ENCODE assay signal across 1 cellular context in the genomic region with DNA sequence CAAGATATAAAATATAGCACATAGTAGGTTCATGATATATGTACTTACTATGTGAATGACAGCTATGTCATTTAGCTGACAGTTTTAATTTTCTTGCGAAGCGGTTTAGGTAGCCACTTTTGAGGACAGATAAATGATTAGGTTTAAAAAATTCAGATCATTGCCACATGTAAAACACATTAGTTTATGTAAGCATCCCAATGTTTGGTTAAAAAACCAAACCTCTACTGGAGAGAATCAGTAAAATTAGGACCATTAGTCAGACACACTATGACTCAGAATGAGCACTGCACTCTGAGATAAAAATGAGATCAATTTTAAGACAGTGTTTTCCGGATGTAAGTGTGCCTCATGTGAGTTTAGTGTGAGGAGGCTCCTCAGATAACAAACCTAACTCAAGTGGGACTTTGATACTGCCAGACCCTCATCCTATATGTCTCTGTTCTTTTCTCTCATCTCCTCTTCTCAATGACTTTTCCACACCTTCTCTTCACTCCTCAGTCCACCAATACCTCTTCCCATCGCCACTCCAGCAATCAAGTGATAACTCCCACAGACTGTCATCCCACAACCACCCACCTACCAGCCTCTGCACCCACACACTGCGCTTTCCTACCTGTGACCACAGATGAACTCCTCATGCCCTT.
TF ChIP-seq lines count a peak whose summit lies in the region.

No MANE protein-coding gene starts in this region.

TF ChIP-seq in SK-N-SH treated with all-trans-retinoic acid at 6 μM for 48 hours, 23 proteins besides CTCF, POLR2A, EP300 and RAD21 (continued from another document):
- TF ChIP-seq, protein P1, sequence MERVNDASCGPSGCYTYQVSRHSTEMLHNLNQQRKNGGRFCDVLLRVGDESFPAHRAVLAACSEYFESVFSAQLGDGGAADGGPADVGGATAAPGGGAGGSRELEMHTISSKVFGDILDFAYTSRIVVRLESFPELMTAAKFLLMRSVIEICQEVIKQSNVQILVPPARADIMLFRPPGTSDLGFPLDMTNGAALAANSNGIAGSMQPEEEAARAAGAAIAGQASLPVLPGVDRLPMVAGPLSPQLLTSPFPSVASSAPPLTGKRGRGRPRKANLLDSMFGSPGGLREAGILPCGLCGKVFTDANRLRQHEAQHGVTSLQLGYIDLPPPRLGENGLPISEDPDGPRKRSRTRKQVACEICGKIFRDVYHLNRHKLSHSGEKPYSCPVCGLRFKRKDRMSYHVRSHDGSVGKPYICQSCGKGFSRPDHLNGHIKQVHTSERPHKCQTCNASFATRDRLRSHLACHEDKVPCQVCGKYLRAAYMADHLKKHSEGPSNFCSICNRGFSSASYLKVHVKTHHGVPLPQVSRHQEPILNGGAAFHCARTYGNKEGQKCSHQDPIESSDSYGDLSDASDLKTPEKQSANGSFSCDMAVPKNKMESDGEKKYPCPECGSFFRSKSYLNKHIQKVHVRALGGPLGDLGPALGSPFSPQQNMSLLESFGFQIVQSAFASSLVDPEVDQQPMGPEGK (CRISPR knock-in tag; IDR thresholded peaks at IDR 0.05; ENCODE audit: borderline replicate concordance): no peak
- TF ChIP-seq OSR1 (CRISPR knock-in tag; IDR thresholded peaks at IDR 0.05) (no peak), GLIS3 (CRISPR knock-in tag; IDR thresholded peaks at IDR 0.05) (no peak), ZNF70 (CRISPR knock-in tag; IDR thresholded peaks at IDR 0.05) (no peak), ESRRG (CRISPR knock-in tag; IDR thresholded peaks at IDR 0.05) (no peak), RARB (CRISPR knock-in tag; IDR thresholded peaks at IDR 0.05) (no peak)
- TF ChIP-seq, protein P2, sequence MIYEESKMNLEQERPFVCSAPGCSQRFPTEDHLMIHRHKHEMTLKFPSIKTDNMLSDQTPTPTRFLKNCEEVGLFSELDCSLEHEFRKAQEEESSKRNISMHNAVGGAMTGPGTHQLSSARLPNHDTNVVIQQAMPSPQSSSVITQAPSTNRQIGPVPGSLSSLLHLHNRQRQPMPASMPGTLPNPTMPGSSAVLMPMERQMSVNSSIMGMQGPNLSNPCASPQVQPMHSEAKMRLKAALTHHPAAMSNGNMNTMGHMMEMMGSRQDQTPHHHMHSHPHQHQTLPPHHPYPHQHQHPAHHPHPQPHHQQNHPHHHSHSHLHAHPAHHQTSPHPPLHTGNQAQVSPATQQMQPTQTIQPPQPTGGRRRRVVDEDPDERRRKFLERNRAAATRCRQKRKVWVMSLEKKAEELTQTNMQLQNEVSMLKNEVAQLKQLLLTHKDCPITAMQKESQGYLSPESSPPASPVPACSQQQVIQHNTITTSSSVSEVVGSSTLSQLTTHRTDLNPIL (CRISPR knock-in tag; IDR thresholded peaks at IDR 0.05; ENCODE audit: low read depth): no peak
